Comparison of ENCODE assay signal across 25 cellular contexts in genomic region chr11:76135491-76135890, GRCh38.
"Had no signal": no experiment of that assay in that cellular context is flagged by ENCODE, and none has a peak within 500 bp of the region (broad histone marks: within the 10 kb centered on the region; RNA-seq: fewer than 3 reads in every experiment).

No MANE protein-coding gene starts in this region.

- ATAC-seq: activated CD4-positive, alpha-beta T cell treated with anti-CD3 and anti-CD28 coated beads for 36 hours; activated T-cell treated with anti-CD3 and anti-CD28 coated beads, Interleukin-2, amount 50 U/mL, for 72 hours; right lobe of liver; stimulated activated naive CD8-positive, alpha-beta T cell treated with anti-CD3 and anti-CD28 coated beads, Interleukin-15, amount 100 ng/mL, for 72 hours; T-cell; WTC11 had no signal

- H3K27me3 ChIP-seq: hepatocyte, right lobe of liver, suprapubic skin, tibial nerve had no signal

- H3K4me1 ChIP-seq: right lobe of liver had no signal

- H3K4me1 Mint-ChIP-seq: neural crest cell, WTC11 had no signal

- FAIRE-seq: frontal cortex, TTC549 had no signal

- H3K27me3 Mint-ChIP-seq: activated CD4-positive, alpha-beta memory T cell treated with anti-CD3 and anti-CD28 coated beads for 36 hours; activated CD4-positive, alpha-beta T cell treated with anti-CD3 and anti-CD28 coated beads for 36 hours; activated naive CD4-positive, alpha-beta T cell treated with anti-CD3 and anti-CD28 coated beads, Interleukin-2, amount 10 ng/mL, durations not matched to agents 7 days and 5 days; stimulated activated naive CD8-positive, alpha-beta T cell treated with anti-CD3 and anti-CD28 coated beads, Interleukin-15, amount 100 ng/mL, for 72 hours; T-cell had no signal

- H3K9me3 Mint-ChIP-seq: activated CD4-positive, alpha-beta memory T cell treated with anti-CD3 and anti-CD28 coated beads for 36 hours; activated naive CD4-positive, alpha-beta T cell treated with anti-CD3 and anti-CD28 coated beads, Interleukin-2, amount 10 ng/mL, durations not matched to agents 7 days and 5 days; activated T-cell treated with anti-CD3 and anti-CD28 coated beads, Interleukin-2, amount 50 U/mL, for 72 hours; neural crest cell; stimulated activated naive CD8-positive, alpha-beta T cell treated with anti-CD3 and anti-CD28 coated beads, Interleukin-15, amount 100 ng/mL, for 72 hours; T-cell; WTC11 had no signal

- H3K4me3 ChIP-seq: hepatocyte, right lobe of liver, skin epidermis, suprapubic skin, tibial nerve had no signal

- H3K4me3 Mint-ChIP-seq: activated CD4-positive, alpha-beta memory T cell treated with anti-CD3 and anti-CD28 coated beads for 36 hours; activated CD4-positive, alpha-beta T cell treated with anti-CD3 and anti-CD28 coated beads for 36 hours; activated naive CD4-positive, alpha-beta T cell treated with anti-CD3 and anti-CD28 coated beads, Interleukin-2, amount 10 ng/mL, durations not matched to agents 7 days and 5 days; activated T-cell treated with anti-CD3 and anti-CD28 coated beads, Interleukin-2, amount 50 U/mL, for 72 hours; neural crest cell; stimulated activated naive CD8-positive, alpha-beta T cell treated with anti-CD3 and anti-CD28 coated beads, Interleukin-15, amount 100 ng/mL, for 72 hours; T-cell; WTC11 had no signal

- H3K27ac Mint-ChIP-seq: activated CD4-positive, alpha-beta memory T cell treated with anti-CD3 and anti-CD28 coated beads for 36 hours; activated CD4-positive, alpha-beta T cell treated with anti-CD3 and anti-CD28 coated beads for 36 hours; activated naive CD4-positive, alpha-beta T cell treated with anti-CD3 and anti-CD28 coated beads, Interleukin-2, amount 10 ng/mL, durations not matched to agents 7 days and 5 days; activated T-cell treated with anti-CD3 and anti-CD28 coated beads, Interleukin-2, amount 50 U/mL, for 72 hours; stimulated activated naive CD8-positive, alpha-beta T cell treated with anti-CD3 and anti-CD28 coated beads, Interleukin-15, amount 100 ng/mL, for 72 hours; T-cell; WTC11 had no signal

- H3K27ac ChIP-seq: epithelial cell of prostate, hepatocyte, right lobe of liver, suprapubic skin, tibial nerve had no signal

- DNase-seq: activated CD4-positive, alpha-beta memory T cell treated with anti-CD3 and anti-CD28 coated beads for 36 hours; activated CD4-positive, alpha-beta T cell treated with anti-CD3 and anti-CD28 coated beads for 36 hours; activated effector memory CD4-positive, alpha-beta T cell treated with anti-CD3 and anti-CD28 coated beads, Interleukin-2, amount 50 U/mL, for 16 hours; activated naive CD4-positive, alpha-beta T cell treated with anti-CD3 and anti-CD28 coated beads, Interleukin-2, amount 10 ng/mL, durations not matched to agents 7 days and 5 days; activated T-cell treated with anti-CD3 and anti-CD28 coated beads, Interleukin-2, amount 50 U/mL, for 72 hours; amygdala; cerebellar nuclear complex; cortex of kidney; glutamatergic neuron; mesenchymal stem cell; occipital lobe; posterior cingulate gyrus; right lobe of liver; stimulated activated CD4-positive, alpha-beta T cell treated with anti-CD3 and anti-CD28 coated beads, Interleukin-1b, Interleukin-23, amount 100 ng/mL, for 48 hours; stimulated activated naive CD8-positive, alpha-beta T cell treated with anti-CD3 and anti-CD28 coated beads, Interleukin-15, amount 100 ng/mL, for 72 hours; T-cell had no signal

- H3K36me3 Mint-ChIP-seq: WTC11 had no signal

- H3K9me3 ChIP-seq: right lobe of liver, suprapubic skin, tibial nerve had no signal

- H3K36me3 ChIP-seq: right lobe of liver had no signal
